Comparison of ENCODE assay signal across 10 cellular contexts in genomic region chr2:108591163-108591562, GRCh38. TPM values are rescaled to one million over a fixed set of nuclear protein-coding genes. Genes with fewer than 3 reads are reported as not detected.
DNase-seq lines count a peak whose midpoint lies in the region; ATAC-seq and TF ChIP-seq lines count a peak whose summit lies in the region.
"Had no signal": no experiment of that assay in that cellular context is flagged by ENCODE, and none has a peak within 500 bp of the region (broad histone marks: within the 10 kb centered on the region; RNA-seq: fewer than 3 reads in every experiment).

No MANE protein-coding gene starts in this region.

- no peak overlapping the region for H3K4me3 Mint-ChIP-seq in activated CD4-positive, alpha-beta T cell treated with anti-CD3 and anti-CD28 coated beads, Interleukin-2, amount 10 ng/mL, durations not matched to agents 24 days and 14 days

- no peak overlapping the region for H3K4me2 ChIP-seq in smooth muscle cell

- peaks cover 43% of the 10 kb centered on the region for H3F3A ChIP-seq in smooth muscle cell (ENCODE audit: low read depth)

- DNase-seq in activated CD4-positive, alpha-beta T cell treated with anti-CD3 and anti-CD28 coated beads, Interleukin-2, amount 10 ng/mL, durations not matched to agents 24 days and 14 days: no peak
- DNase-seq in activated CD4-positive, alpha-beta T cell treated with anti-CD3 and anti-CD28 coated beads for 4 hours: no peak
- DNase-seq in SKM-1 treated with dmso at 0.1 percent for 144 hours (lab: John Stamatoyannopoulos, UW; ENCODE audit: unreplicated experiment) (peak; percentile 30), smooth muscle cell (lab: John Stamatoyannopoulos, UW; ENCODE audit: unreplicated experiment) (no peak), HPDE6-E6E7 (ENCODE audit: extremely low spot score) (no peak), GM19238 (ENCODE audit: insufficient read length, low spot score) (no peak)
- DNase-seq: SHP77 treated with DMSO at 0.1 percent for 48 hours had no signal

- H3K36me3 ChIP-seq in smooth muscle cell (ENCODE audit: low read depth): no peaks in the 10 kb centered on the region
- H3K36me3 ChIP-seq: vagina had no signal

- intact Hi-C loops in activated CD4-positive, alpha-beta T cell treated with anti-CD3 and anti-CD28 coated beads, Interleukin-2, amount 10 ng/mL, durations not matched to agents 24 days and 14 days (cut with micrococcal nuclease): no loop called here

- peaks cover 64% of the 10 kb centered on the region for H3K4me1 Mint-ChIP-seq in activated CD4-positive, alpha-beta T cell treated with anti-CD3 and anti-CD28 coated beads, Interleukin-2, amount 10 ng/mL, durations not matched to agents 24 days and 14 days

- TF ChIP-seq CTCF in smooth muscle cell (IDR thresholded peaks at IDR 0.05; ENCODE audit: borderline replicate concordance, insufficient read depth, poor library complexity, severe bottlenecking): no peak

- peaks cover 59% of the 10 kb centered on the region for H3K4me1 ChIP-seq in smooth muscle cell (ENCODE audit: low read depth)

- H3K4me3 ChIP-seq in smooth muscle cell: no peak overlapping the region
- H3K4me3 ChIP-seq: vagina had no signal

- 89% methylated on average over 6 of the region's 6 CpGs for WGBS in smooth muscle cell (ENCODE audit: low lambda C conversion rate)

- peak; percentile 34 for ATAC-seq in HG03025 (IDR thresholded peaks at IDR 0.05; ENCODE audit: low FRiP score, unreplicated experiment)
- ATAC-seq in GM19324 (IDR thresholded peaks at IDR 0.05; ENCODE audit: low FRiP score, unreplicated experiment): no peak

- H3K9ac ChIP-seq in smooth muscle cell (ENCODE audit: low read depth): no peak overlapping the region

- no peaks in the 10 kb centered on the region for H3K27me3 ChIP-seq in smooth muscle cell (ENCODE audit: low read depth)
- H3K27me3 ChIP-seq: vagina had no signal

- H3K27ac Mint-ChIP-seq in activated CD4-positive, alpha-beta T cell treated with anti-CD3 and anti-CD28 coated beads, Interleukin-2, amount 10 ng/mL, durations not matched to agents 24 days and 14 days: peak overlapping the region; percentile 5

- peaks cover 2% of the 10 kb centered on the region for H4K20me1 ChIP-seq in smooth muscle cell (ENCODE audit: low read depth)

- peaks cover 60% of the 10 kb centered on the region for H3K79me2 ChIP-seq in smooth muscle cell (ENCODE audit: low read depth)

- no peak overlapping the region for H2AFZ ChIP-seq in smooth muscle cell (ENCODE audit: low read depth)

- H3K36me3 Mint-ChIP-seq in activated CD4-positive, alpha-beta T cell treated with anti-CD3 and anti-CD28 coated beads, Interleukin-2, amount 10 ng/mL, durations not matched to agents 24 days and 14 days (ENCODE audit: low read depth): peaks cover 2% of the 10 kb centered on the region

- no peaks in the 10 kb centered on the region for H3K9me3 ChIP-seq in smooth muscle cell (replicated peaks; ENCODE audit: low read depth)
- H3K9me3 ChIP-seq: vagina had no signal

- H3K9me3 Mint-ChIP-seq in activated CD4-positive, alpha-beta T cell treated with anti-CD3 and anti-CD28 coated beads, Interleukin-2, amount 10 ng/mL, durations not matched to agents 24 days and 14 days: no peaks in the 10 kb centered on the region

- no peaks in the 10 kb centered on the region for H3K27me3 Mint-ChIP-seq in activated CD4-positive, alpha-beta T cell treated with anti-CD3 and anti-CD28 coated beads, Interleukin-2, amount 10 ng/mL, durations not matched to agents 24 days and 14 days

- peak overlapping the region; percentile 17 for H3K27ac ChIP-seq in smooth muscle cell (ENCODE audit: low read depth)
- H3K27ac ChIP-seq: vagina had no signal

RNA-seq across cellular contexts. Expression of gene LIMS1, which starts 56.9 kb away (rescaled TPM):
- total RNA-seq in activated CD4-positive, alpha-beta T cell treated with anti-CD3 and anti-CD28 coated beads, Interleukin-2, amount 10 ng/mL, durations not matched to agents 24 days and 14 days: 63.1 and 66.0 TPM in 2 replicates
- total RNA-seq in smooth muscle cell: 147 and 155 TPM in 2 replicates
- 56.9 and 63.1 TPM in 2 replicates for polyA plus RNA-seq in smooth muscle cell
